ENCODE assay signal across 1 cellular context in the genomic region with DNA sequence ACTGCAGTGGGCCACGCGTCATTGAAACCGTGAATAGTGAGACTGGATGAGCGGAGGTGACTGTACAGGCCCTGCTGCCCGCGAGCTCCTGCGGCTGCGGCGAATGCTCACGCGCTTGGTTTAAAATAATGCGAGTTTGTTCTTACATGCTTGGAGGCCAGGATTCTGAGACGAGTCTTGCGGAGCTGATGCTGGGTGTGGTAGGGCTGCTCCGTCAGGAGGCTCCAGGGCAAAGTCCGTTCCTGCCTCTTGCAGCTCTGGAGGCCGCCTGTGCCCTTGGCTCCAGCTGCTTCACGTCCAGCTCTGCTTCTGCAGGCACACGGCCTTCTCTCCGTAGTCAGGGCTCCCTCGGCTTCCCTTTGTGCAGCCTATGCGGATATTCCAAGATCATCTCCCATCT.
TF ChIP-seq lines count a peak whose summit lies in the region.

No MANE protein-coding gene starts in this region.

TF ChIP-seq in HepG2, 621 proteins besides CTCF, POLR2A, EP300 and RAD21:
- TF ChIP-seq HNRNPH1 (optimal IDR thresholded peaks at IDR 0.05; ENCODE audit: low read depth, low read length) (no peak), PHF21A (CRISPR knock-in tag; IDR thresholded peaks at IDR 0.05) (no peak), AKAP8 (CRISPR knock-in tag; IDR thresholded peaks at IDR 0.05) (no peak), ZFP1 (CRISPR knock-in tag; IDR thresholded peaks at IDR 0.05) (no peak), SRF (IDR thresholded peaks at IDR 0.05; ENCODE audit: low read depth, low read length) (no peak), ZBTB38 (CRISPR knock-in tag; IDR thresholded peaks at IDR 0.05) (peak; percentile 73), XBP1 (CRISPR knock-in tag; IDR thresholded peaks at IDR 0.05) (no peak), ZNF180 (CRISPR knock-in tag; IDR thresholded peaks at IDR 0.05; ENCODE audit: borderline replicate concordance, low read depth) (no peak), ZNF136 (CRISPR knock-in tag; IDR thresholded peaks at IDR 0.05; ENCODE audit: low read depth) (no peak), MATR3 (CRISPR knock-in tag; IDR thresholded peaks at IDR 0.05) (no peak), NFKB2 (CRISPR knock-in tag; IDR thresholded peaks at IDR 0.05; ENCODE audit: borderline replicate concordance) (no peak), SOX6 (IDR thresholded peaks at IDR 0.05) (no peak), SOX6 (CRISPR knock-in tag; IDR thresholded peaks at IDR 0.05) (no peak), RBM22 (optimal IDR thresholded peaks at IDR 0.05; ENCODE audit: low read length) (peak; percentile 53), HNF4A (CRISPR knock-in tag; IDR thresholded peaks at IDR 0.05) (peak; percentile 70), HMG20B (CRISPR knock-in tag; conservative IDR thresholded peaks at IDR 0.05) (no peak), ZNF83 (CRISPR knock-in tag; IDR thresholded peaks at IDR 0.05; ENCODE audit: borderline replicate concordance) (no peak), ZNF460 (CRISPR knock-in tag; IDR thresholded peaks at IDR 0.05; ENCODE audit: borderline replicate concordance) (no peak), NFIB (CRISPR knock-in tag; IDR thresholded peaks at IDR 0.05; ENCODE audit: borderline replicate concordance) (no peak), HNF4G (IDR thresholded peaks at IDR 0.05; ENCODE audit: borderline replicate concordance, low read depth, low read length) (0 out of 2 replicates have a peak, but pooled peaks have one; percentile 15), HNF4G (CRISPR knock-in tag; IDR thresholded peaks at IDR 0.05; ENCODE audit: borderline replicate concordance, low read depth) (no peak), IRX3 (CRISPR knock-in tag; IDR thresholded peaks at IDR 0.05; ENCODE audit: borderline replicate concordance, low read depth) (no peak), ZNF7 (CRISPR knock-in tag; IDR thresholded peaks at IDR 0.05) (no peak)
- TF ChIP-seq, protein P1, sequence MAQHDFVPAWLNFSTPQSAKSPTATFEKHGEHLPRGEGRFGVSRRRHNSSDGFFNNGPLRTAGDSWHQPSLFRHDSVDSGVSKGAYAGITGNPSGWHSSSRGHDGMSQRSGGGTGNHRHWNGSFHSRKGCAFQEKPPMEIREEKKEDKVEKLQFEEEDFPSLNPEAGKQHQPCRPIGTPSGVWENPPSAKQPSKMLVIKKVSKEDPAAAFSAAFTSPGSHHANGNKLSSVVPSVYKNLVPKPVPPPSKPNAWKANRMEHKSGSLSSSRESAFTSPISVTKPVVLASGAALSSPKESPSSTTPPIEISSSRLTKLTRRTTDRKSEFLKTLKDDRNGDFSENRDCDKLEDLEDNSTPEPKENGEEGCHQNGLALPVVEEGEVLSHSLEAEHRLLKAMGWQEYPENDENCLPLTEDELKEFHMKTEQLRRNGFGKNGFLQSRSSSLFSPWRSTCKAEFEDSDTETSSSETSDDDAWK (CRISPR knock-in tag; IDR thresholded peaks at IDR 0.05) = no peak
- TF ChIP-seq, protein P2, sequence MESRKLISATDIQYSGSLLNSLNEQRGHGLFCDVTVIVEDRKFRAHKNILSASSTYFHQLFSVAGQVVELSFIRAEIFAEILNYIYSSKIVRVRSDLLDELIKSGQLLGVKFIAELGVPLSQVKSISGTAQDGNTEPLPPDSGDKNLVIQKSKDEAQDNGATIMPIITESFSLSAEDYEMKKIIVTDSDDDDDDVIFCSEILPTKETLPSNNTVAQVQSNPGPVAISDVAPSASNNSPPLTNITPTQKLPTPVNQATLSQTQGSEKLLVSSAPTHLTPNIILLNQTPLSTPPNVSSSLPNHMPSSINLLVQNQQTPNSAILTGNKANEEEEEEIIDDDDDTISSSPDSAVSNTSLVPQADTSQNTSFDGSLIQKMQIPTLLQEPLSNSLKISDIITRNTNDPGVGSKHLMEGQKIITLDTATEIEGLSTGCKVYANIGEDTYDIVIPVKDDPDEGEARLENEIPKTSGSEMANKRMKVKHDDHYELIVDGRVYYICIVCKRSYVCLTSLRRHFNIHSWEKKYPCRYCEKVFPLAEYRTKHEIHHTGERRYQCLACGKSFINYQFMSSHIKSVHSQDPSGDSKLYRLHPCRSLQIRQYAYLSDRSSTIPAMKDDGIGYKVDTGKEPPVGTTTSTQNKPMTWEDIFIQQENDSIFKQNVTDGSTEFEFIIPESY (CRISPR knock-in tag; IDR thresholded peaks at IDR 0.05) = peak; percentile 20; the same call in 1 of the 2 replicates
- TF ChIP-seq, protein P3, sequence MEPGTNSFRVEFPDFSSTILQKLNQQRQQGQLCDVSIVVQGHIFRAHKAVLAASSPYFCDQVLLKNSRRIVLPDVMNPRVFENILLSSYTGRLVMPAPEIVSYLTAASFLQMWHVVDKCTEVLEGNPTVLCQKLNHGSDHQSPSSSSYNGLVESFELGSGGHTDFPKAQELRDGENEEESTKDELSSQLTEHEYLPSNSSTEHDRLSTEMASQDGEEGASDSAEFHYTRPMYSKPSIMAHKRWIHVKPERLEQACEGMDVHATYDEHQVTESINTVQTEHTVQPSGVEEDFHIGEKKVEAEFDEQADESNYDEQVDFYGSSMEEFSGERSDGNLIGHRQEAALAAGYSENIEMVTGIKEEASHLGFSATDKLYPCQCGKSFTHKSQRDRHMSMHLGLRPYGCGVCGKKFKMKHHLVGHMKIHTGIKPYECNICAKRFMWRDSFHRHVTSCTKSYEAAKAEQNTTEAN (CRISPR knock-in tag; conservative IDR thresholded peaks at IDR 0.05) = no peak
- TF ChIP-seq, protein P4, sequence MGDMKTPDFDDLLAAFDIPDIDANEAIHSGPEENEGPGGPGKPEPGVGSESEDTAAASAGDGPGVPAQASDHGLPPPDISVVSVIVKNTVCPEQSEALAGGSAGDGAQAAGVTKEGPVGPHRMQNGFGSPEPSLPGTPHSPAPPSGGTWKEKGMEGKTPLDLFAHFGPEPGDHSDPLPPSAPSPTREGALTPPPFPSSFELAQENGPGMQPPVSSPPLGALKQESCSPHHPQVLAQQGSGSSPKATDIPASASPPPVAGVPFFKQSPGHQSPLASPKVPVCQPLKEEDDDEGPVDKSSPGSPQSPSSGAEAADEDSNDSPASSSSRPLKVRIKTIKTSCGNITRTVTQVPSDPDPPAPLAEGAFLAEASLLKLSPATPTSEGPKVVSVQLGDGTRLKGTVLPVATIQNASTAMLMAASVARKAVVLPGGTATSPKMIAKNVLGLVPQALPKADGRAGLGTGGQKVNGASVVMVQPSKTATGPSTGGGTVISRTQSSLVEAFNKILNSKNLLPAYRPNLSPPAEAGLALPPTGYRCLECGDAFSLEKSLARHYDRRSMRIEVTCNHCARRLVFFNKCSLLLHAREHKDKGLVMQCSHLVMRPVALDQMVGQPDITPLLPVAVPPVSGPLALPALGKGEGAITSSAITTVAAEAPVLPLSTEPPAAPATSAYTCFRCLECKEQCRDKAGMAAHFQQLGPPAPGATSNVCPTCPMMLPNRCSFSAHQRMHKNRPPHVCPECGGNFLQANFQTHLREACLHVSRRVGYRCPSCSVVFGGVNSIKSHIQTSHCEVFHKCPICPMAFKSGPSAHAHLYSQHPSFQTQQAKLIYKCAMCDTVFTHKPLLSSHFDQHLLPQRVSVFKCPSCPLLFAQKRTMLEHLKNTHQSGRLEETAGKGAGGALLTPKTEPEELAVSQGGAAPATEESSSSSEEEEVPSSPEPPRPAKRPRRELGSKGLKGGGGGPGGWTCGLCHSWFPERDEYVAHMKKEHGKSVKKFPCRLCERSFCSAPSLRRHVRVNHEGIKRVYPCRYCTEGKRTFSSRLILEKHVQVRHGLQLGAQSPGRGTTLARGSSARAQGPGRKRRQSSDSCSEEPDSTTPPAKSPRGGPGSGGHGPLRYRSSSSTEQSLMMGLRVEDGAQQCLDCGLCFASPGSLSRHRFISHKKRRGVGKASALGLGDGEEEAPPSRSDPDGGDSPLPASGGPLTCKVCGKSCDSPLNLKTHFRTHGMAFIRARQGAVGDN (CRISPR knock-in tag; IDR thresholded peaks at IDR 0.05) = peak; percentile 23; the same call in 1 of the 2 replicates
- TF ChIP-seq, protein P5, sequence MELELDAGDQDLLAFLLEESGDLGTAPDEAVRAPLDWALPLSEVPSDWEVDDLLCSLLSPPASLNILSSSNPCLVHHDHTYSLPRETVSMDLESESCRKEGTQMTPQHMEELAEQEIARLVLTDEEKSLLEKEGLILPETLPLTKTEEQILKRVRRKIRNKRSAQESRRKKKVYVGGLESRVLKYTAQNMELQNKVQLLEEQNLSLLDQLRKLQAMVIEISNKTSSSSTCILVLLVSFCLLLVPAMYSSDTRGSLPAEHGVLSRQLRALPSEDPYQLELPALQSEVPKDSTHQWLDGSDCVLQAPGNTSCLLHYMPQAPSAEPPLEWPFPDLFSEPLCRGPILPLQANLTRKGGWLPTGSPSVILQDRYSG (CRISPR knock-in tag; IDR thresholded peaks at IDR 0.05) = no peak
- TF ChIP-seq, protein P6, sequence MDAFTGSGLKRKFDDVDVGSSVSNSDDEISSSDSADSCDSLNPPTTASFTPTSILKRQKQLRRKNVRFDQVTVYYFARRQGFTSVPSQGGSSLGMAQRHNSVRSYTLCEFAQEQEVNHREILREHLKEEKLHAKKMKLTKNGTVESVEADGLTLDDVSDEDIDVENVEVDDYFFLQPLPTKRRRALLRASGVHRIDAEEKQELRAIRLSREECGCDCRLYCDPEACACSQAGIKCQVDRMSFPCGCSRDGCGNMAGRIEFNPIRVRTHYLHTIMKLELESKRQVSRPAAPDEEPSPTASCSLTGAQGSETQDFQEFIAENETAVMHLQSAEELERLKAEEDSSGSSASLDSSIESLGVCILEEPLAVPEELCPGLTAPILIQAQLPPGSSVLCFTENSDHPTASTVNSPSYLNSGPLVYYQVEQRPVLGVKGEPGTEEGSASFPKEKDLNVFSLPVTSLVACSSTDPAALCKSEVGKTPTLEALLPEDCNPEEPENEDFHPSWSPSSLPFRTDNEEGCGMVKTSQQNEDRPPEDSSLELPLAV (CRISPR knock-in tag; conservative IDR thresholded peaks at IDR 0.05; ENCODE audit: low read depth) = no peak
